In the genomic region with DNA sequence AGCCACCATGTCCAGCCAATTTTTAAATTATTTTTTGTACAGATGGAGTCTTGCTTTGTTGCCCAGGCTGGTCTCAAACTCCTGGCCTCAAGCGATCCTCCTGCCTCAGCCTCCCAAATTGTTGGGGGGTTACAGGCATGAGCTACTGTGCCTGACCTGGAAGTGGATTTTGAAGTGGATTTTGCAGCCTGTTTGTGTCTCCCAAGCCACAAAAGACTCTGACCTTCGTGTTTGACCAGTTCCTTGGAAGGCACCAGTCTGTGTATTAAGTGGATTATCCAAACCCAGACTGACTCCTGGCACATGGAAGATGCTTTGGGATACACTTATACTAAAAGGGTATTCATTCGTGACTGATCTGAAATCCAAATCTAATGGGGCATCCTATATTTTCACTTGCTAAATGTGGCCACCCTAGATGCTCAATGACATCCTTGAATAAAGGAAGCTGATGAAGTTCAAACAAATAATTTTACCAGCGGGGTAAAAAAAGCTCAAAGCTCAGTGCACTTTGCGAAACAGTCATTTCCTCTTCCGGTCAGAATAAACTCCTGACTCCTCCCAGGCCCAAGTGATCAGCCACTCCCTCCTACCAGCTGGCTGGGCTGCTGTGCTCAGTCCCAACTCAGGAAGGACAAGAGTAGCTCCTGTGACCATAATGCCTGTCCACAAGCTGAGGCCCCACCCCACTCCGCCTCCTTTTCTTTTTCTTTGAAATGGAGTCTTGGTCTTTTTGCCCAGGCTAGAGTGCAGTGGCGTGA, we compare ENCODE assay signal across 1 cellular context.
TF ChIP-seq lines count a peak whose summit lies in the region.

No MANE protein-coding gene starts in this region.

TF ChIP-seq in K562, 482 proteins besides CTCF, POLR2A, EP300 and RAD21 (continued from another document and continues in another):
- peak; percentile 51 for TF ChIP-seq POLR2B (IDR thresholded peaks at IDR 0.05; ENCODE audit: low read depth, partially characterized antibody)
- TF ChIP-seq, protein P1, sequence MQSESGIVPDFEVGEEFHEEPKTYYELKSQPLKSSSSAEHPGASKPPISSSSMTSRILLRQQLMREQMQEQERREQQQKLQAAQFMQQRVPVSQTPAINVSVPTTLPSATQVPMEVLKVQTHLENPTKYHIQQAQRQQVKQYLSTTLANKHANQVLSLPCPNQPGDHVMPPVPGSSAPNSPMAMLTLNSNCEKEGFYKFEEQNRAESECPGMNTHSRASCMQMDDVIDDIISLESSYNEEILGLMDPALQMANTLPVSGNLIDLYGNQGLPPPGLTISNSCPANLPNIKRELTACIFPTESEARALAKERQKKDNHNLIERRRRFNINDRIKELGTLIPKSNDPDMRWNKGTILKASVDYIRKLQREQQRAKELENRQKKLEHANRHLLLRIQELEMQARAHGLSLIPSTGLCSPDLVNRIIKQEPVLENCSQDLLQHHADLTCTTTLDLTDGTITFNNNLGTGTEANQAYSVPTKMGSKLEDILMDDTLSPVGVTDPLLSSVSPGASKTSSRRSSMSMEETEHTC (IDR thresholded peaks at IDR 0.05), result no peak
- peak; percentile 57; the same call in 1 of the 2 replicates for TF ChIP-seq BCOR (IDR thresholded peaks at IDR 0.05)
- peak; percentile 36; the same call in 1 of the 2 replicates for TF ChIP-seq SPI1 (IDR thresholded peaks at IDR 0.05; ENCODE audit: borderline replicate concordance, low read depth, low read length)
- TF ChIP-seq, protein P2, sequence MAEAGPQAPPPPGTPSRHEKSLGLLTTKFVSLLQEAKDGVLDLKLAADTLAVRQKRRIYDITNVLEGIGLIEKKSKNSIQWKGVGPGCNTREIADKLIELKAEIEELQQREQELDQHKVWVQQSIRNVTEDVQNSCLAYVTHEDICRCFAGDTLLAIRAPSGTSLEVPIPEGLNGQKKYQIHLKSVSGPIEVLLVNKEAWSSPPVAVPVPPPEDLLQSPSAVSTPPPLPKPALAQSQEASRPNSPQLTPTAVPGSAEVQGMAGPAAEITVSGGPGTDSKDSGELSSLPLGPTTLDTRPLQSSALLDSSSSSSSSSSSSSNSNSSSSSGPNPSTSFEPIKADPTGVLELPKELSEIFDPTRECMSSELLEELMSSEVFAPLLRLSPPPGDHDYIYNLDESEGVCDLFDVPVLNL (CRISPR knock-in tag; IDR thresholded peaks at IDR 0.05; ENCODE audit: low read depth), result no peak
- peak; percentile 68 for TF ChIP-seq CEBPB (tag; IDR thresholded peaks at IDR 0.05)
- 0 out of 3 replicates have a peak, but pooled peaks of 1 of the 2 experiments have one; percentile 10 for TF ChIP-seq CBX3 (IDR thresholded peaks at IDR 0.05; ENCODE audit: borderline replicate concordance in 1 of 2, low read length in 2 of 2)
- TF ChIP-seq BRD9 (IDR thresholded peaks at IDR 0.05; ENCODE audit: low read depth, partially characterized antibody), result peak; percentile 26
- TF ChIP-seq, protein P3, sequence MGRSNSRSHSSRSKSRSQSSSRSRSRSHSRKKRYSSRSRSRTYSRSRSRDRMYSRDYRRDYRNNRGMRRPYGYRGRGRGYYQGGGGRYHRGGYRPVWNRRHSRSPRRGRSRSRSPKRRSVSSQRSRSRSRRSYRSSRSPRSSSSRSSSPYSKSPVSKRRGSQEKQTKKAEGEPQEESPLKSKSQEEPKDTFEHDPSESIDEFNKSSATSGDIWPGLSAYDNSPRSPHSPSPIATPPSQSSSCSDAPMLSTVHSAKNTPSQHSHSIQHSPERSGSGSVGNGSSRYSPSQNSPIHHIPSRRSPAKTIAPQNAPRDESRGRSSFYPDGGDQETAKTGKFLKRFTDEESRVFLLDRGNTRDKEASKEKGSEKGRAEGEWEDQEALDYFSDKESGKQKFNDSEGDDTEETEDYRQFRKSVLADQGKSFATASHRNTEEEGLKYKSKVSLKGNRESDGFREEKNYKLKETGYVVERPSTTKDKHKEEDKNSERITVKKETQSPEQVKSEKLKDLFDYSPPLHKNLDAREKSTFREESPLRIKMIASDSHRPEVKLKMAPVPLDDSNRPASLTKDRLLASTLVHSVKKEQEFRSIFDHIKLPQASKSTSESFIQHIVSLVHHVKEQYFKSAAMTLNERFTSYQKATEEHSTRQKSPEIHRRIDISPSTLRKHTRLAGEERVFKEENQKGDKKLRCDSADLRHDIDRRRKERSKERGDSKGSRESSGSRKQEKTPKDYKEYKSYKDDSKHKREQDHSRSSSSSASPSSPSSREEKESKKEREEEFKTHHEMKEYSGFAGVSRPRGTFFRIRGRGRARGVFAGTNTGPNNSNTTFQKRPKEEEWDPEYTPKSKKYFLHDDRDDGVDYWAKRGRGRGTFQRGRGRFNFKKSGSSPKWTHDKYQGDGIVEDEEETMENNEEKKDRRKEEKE (IDR thresholded peaks at IDR 0.05; ENCODE audit: borderline replicate concordance in 1 of 2, control insufficient read depth in 1 of 2, low read depth in 2 of 2, low read length in 1 of 2), result no peak
- TF ChIP-seq MTA1 (IDR thresholded peaks at IDR 0.05; ENCODE audit: borderline replicate concordance), result 0 out of 2 replicates have a peak, but pooled peaks have one; percentile 42
- TF ChIP-seq, protein P4, sequence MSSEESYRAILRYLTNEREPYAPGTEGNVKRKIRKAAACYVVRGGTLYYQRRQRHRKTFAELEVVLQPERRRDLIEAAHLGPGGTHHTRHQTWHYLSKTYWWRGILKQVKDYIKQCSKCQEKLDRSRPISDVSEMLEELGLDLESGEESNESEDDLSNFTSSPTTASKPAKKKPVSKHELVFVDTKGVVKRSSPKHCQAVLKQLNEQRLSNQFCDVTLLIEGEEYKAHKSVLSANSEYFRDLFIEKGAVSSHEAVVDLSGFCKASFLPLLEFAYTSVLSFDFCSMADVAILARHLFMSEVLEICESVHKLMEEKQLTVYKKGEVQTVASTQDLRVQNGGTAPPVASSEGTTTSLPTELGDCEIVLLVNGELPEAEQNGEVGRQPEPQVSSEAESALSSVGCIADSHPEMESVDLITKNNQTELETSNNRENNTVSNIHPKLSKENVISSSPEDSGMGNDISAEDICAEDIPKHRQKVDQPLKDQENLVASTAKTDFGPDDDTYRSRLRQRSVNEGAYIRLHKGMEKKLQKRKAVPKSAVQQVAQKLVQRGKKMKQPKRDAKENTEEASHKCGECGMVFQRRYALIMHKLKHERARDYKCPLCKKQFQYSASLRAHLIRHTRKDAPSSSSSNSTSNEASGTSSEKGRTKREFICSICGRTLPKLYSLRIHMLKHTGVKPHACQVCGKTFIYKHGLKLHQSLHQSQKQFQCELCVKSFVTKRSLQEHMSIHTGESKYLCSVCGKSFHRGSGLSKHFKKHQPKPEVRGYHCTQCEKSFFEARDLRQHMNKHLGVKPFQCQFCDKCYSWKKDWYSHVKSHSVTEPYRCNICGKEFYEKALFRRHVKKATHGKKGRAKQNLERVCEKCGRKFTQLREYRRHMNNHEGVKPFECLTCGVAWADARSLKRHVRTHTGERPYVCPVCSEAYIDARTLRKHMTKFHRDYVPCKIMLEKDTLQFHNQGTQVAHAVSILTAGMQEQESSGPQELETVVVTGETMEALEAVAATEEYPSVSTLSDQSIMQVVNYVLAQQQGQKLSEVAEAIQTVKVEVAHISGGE (CRISPR knock-in tag; IDR thresholded peaks at IDR 0.05), result peak in 1 of 3 experiments; percentile 90; a peak in 2 of 6 replicates
- TF ChIP-seq TRIM24 (IDR thresholded peaks at IDR 0.05), result 0 out of 4 replicates have a peak, but pooled peaks of 1 of the 2 experiments have one; percentile 16
- TF ChIP-seq, protein P5, sequence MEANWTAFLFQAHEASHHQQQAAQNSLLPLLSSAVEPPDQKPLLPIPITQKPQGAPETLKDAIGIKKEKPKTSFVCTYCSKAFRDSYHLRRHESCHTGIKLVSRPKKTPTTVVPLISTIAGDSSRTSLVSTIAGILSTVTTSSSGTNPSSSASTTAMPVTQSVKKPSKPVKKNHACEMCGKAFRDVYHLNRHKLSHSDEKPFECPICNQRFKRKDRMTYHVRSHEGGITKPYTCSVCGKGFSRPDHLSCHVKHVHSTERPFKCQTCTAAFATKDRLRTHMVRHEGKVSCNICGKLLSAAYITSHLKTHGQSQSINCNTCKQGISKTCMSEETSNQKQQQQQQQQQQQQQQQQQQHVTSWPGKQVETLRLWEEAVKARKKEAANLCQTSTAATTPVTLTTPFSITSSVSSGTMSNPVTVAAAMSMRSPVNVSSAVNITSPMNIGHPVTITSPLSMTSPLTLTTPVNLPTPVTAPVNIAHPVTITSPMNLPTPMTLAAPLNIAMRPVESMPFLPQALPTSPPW (CRISPR knock-in tag; IDR thresholded peaks at IDR 0.05), result peak; percentile 53; the same call in 1 of the 2 replicates
- TF ChIP-seq, protein P6, sequence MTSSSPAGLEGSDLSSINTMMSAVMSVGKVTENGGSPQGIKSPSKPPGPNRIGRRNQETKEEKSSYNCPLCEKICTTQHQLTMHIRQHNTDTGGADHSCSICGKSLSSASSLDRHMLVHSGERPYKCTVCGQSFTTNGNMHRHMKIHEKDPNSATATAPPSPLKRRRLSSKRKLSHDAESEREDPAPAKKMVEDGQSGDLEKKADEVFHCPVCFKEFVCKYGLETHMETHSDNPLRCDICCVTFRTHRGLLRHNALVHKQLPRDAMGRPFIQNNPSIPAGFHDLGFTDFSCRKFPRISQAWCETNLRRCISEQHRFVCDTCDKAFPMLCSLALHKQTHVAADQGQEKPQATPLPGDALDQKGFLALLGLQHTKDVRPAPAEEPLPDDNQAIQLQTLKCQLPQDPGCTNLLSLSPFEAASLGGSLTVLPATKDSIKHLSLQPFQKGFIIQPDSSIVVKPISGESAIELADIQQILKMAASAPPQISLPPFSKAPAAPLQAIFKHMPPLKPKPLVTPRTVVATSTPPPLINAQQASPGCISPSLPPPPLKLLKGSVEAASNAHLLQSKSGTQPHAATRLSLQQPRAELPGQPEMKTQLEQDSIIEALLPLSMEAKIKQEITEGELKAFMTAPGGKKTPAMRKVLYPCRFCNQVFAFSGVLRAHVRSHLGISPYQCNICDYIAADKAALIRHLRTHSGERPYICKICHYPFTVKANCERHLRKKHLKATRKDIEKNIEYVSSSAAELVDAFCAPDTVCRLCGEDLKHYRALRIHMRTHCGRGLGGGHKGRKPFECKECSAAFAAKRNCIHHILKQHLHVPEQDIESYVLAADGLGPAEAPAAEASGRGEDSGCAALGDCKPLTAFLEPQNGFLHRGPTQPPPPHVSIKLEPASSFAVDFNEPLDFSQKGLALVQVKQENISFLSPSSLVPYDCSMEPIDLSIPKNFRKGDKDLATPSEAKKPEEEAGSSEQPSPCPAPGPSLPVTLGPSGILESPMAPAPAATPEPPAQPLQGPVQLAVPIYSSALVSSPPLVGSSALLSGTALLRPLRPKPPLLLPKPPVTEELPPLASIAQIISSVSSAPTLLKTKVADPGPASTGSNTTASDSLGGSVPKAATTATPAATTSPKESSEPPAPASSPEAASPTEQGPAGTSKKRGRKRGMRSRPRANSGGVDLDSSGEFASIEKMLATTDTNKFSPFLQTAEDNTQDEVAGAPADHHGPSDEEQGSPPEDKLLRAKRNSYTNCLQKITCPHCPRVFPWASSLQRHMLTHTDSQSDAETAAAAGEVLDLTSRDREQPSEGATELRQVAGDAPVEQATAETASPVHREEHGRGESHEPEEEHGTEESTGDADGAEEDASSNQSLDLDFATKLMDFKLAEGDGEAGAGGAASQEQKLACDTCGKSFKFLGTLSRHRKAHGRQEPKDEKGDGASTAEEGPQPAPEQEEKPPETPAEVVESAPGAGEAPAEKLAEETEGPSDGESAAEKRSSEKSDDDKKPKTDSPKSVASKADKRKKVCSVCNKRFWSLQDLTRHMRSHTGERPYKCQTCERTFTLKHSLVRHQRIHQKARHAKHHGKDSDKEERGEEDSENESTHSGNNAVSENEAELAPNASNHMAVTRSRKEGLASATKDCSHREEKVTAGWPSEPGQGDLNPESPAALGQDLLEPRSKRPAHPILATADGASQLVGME (CRISPR knock-in tag; IDR thresholded peaks at IDR 0.05), result 0 out of 2 replicates have a peak, but pooled peaks have one; percentile 6
- TF ChIP-seq, protein P7, sequence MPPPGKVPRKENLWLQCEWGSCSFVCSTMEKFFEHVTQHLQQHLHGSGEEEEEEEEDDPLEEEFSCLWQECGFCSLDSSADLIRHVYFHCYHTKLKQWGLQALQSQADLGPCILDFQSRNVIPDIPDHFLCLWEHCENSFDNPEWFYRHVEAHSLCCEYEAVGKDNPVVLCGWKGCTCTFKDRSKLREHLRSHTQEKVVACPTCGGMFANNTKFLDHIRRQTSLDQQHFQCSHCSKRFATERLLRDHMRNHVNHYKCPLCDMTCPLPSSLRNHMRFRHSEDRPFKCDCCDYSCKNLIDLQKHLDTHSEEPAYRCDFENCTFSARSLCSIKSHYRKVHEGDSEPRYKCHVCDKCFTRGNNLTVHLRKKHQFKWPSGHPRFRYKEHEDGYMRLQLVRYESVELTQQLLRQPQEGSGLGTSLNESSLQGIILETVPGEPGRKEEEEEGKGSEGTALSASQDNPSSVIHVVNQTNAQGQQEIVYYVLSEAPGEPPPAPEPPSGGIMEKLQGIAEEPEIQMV (tag; conservative IDR thresholded peaks at IDR 0.05; ENCODE audit: low read depth), result no peak
- TF ChIP-seq SMARCA5 (IDR thresholded peaks at IDR 0.05), result 0 out of 2 replicates have a peak, but pooled peaks have one; percentile 14
- no peak for TF ChIP-seq FIP1L1 (IDR thresholded peaks at IDR 0.05; ENCODE audit: low read depth, low read length, poor library complexity, severe bottlenecking)
- TF ChIP-seq MEF2D (tag; conservative IDR thresholded peaks at IDR 0.05; ENCODE audit: low read depth), result 0 out of 2 replicates have a peak, but pooled peaks have one; percentile 44
- TF ChIP-seq DACH1 (IDR thresholded peaks at IDR 0.05; ENCODE audit: partially characterized antibody), result peak; percentile 94
- peak; percentile 82 to 85; a peak in 2 of 4 replicates for TF ChIP-seq SIN3A (IDR thresholded peaks at IDR 0.05; ENCODE audit: borderline replicate concordance in 2 of 2, control insufficient read depth in 1 of 2, low read depth in 2 of 2, low read length in 2 of 2)
- 0 out of 2 replicates have a peak, but pooled peaks have one; percentile 37 for TF ChIP-seq DPF2 (IDR thresholded peaks at IDR 0.05)
- no peak for TF ChIP-seq GTF2E2 (tag; IDR thresholded peaks at IDR 0.05)
- TF ChIP-seq ETV1 (tag; conservative IDR thresholded peaks at IDR 0.05; ENCODE audit: low read depth), result peak; percentile 56; the same call in 1 of the 2 replicates
- TF ChIP-seq HCFC1 (IDR thresholded peaks at IDR 0.05; ENCODE audit: low read depth, low read length), result no peak
